ENCODE assay signal across 1 cellular context in the genomic region with DNA sequence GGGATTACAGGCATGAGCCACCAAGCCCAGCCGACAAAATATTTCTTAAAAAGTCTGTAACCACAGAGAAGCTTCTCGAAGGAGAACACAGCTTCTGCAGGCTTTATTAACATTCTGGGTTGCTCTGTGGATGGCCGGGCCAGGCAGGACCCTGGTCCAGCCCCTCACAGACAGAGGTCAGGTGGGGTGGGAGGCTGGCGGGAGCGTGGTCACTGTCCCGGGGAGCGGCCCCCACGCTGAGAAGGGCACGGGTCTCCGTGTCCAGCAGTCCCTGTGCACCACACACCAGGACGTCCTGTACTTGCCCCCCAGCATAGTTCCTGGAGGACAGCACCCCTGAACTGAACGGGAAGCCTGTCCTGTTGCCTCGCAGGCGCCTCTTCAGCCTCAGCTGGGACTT.
TF ChIP-seq lines count a peak whose summit lies in the region.

No MANE protein-coding gene starts in this region.

TF ChIP-seq in HepG2, 621 proteins besides CTCF, POLR2A, EP300 and RAD21:
- TF ChIP-seq, protein P1, sequence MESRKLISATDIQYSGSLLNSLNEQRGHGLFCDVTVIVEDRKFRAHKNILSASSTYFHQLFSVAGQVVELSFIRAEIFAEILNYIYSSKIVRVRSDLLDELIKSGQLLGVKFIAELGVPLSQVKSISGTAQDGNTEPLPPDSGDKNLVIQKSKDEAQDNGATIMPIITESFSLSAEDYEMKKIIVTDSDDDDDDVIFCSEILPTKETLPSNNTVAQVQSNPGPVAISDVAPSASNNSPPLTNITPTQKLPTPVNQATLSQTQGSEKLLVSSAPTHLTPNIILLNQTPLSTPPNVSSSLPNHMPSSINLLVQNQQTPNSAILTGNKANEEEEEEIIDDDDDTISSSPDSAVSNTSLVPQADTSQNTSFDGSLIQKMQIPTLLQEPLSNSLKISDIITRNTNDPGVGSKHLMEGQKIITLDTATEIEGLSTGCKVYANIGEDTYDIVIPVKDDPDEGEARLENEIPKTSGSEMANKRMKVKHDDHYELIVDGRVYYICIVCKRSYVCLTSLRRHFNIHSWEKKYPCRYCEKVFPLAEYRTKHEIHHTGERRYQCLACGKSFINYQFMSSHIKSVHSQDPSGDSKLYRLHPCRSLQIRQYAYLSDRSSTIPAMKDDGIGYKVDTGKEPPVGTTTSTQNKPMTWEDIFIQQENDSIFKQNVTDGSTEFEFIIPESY (CRISPR knock-in tag; IDR thresholded peaks at IDR 0.05): peak; percentile 68
- TF ChIP-seq AGO2 (optimal IDR thresholded peaks at IDR 0.05; ENCODE audit: low read depth, low read length) (peak; percentile 24), ZBTB38 (CRISPR knock-in tag; IDR thresholded peaks at IDR 0.05) (peak; percentile 32; the same call in 1 of the 2 replicates), ZZZ3 (CRISPR knock-in tag; IDR thresholded peaks at IDR 0.05; ENCODE audit: borderline replicate concordance) (no peak), ZC3H13 (CRISPR knock-in tag; IDR thresholded peaks at IDR 0.05) (no peak)
- TF ChIP-seq, protein P2, sequence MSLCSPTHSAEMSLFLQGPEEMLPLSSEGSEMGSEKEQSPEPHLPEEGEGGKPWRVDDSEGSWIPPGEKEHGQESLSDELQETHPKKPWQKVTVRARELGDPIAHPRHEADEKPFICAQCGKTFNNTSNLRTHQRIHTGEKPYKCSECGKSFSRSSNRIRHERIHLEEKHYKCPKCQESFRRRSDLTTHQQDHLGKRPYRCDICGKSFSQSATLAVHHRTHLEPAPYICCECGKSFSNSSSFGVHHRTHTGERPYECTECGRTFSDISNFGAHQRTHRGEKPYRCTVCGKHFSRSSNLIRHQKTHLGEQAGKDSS (CRISPR knock-in tag; IDR thresholded peaks at IDR 0.05; ENCODE audit: borderline replicate concordance, low read depth): no peak
- TF ChIP-seq, protein P3, sequence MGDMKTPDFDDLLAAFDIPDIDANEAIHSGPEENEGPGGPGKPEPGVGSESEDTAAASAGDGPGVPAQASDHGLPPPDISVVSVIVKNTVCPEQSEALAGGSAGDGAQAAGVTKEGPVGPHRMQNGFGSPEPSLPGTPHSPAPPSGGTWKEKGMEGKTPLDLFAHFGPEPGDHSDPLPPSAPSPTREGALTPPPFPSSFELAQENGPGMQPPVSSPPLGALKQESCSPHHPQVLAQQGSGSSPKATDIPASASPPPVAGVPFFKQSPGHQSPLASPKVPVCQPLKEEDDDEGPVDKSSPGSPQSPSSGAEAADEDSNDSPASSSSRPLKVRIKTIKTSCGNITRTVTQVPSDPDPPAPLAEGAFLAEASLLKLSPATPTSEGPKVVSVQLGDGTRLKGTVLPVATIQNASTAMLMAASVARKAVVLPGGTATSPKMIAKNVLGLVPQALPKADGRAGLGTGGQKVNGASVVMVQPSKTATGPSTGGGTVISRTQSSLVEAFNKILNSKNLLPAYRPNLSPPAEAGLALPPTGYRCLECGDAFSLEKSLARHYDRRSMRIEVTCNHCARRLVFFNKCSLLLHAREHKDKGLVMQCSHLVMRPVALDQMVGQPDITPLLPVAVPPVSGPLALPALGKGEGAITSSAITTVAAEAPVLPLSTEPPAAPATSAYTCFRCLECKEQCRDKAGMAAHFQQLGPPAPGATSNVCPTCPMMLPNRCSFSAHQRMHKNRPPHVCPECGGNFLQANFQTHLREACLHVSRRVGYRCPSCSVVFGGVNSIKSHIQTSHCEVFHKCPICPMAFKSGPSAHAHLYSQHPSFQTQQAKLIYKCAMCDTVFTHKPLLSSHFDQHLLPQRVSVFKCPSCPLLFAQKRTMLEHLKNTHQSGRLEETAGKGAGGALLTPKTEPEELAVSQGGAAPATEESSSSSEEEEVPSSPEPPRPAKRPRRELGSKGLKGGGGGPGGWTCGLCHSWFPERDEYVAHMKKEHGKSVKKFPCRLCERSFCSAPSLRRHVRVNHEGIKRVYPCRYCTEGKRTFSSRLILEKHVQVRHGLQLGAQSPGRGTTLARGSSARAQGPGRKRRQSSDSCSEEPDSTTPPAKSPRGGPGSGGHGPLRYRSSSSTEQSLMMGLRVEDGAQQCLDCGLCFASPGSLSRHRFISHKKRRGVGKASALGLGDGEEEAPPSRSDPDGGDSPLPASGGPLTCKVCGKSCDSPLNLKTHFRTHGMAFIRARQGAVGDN (CRISPR knock-in tag; IDR thresholded peaks at IDR 0.05): peak; percentile 24; the same call in 1 of the 2 replicates
